ENCODE assay signal across 9 cellular contexts in the genomic region with DNA sequence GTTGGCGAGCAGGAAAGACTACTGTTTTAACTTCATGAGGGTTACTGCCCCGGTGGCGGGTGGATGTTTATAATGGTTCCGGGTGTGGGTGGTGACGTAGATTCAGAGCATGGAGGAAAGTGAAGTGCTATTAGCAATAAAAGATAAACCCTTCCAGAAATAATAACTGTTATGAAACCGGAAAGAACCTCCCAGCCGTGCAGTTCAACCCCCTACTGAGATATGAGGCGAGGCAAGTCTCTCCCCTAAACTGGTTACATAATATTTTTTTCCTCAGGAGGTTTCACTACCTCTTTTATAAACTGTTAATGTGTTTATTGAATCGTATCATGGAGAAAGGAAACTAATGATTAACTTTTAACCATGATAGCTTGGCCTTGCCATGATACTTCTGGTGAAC. TPM values are rescaled to one million over a fixed set of nuclear protein-coding genes. Genes with fewer than 3 reads are reported as not detected.
DNase-seq lines count a peak whose midpoint lies in the region; ATAC-seq and TF ChIP-seq lines count a peak whose summit lies in the region.
"Had no signal": no experiment of that assay in that cellular context is flagged by ENCODE, and none has a peak within 500 bp of the region (broad histone marks: within the 10 kb centered on the region; RNA-seq: fewer than 3 reads in every experiment).

No MANE protein-coding gene starts in this region.

- H3K27me3 Mint-ChIP-seq in activated CD4-positive, alpha-beta memory T cell treated with anti-CD3 and anti-CD28 coated beads, Interleukin-2, amount 10 ng/mL, durations not matched to agents 7 days and 5 days = peaks cover 1% of the 10 kb centered on the region
- no peaks in the 10 kb centered on the region for H3K27me3 Mint-ChIP-seq in chondrocyte (ENCODE audit: low read depth)

- POLR2A ChIA-PET in activated CD4-positive, alpha-beta memory T cell treated with anti-CD3 and anti-CD28 coated beads, Interleukin-2, amount 10 ng/mL, durations not matched to agents 7 days and 5 days (lab: Charles Lee) = no interaction called here

- peak; percentile 79 for ATAC-seq in GM19463 (IDR thresholded peaks at IDR 0.05; ENCODE audit: unreplicated experiment)
- ATAC-seq in HG03442 (IDR thresholded peaks at IDR 0.05; ENCODE audit: unreplicated experiment) = peak; percentile 83
- no peak for ATAC-seq in gastrocnemius medialis

- H3K4me3 Mint-ChIP-seq in activated CD4-positive, alpha-beta memory T cell treated with anti-CD3 and anti-CD28 coated beads, Interleukin-2, amount 10 ng/mL, durations not matched to agents 7 days and 5 days = no peak overlapping the region
- H3K4me3 Mint-ChIP-seq in chondrocyte (ENCODE audit: unreplicated experiment) = no peak overlapping the region

- TF ChIP-seq CTCF in epithelial cell of proximal tubule (conservative IDR thresholded peaks at IDR 0.05; ENCODE audit: low read depth, low read length) = no peak
- TF ChIP-seq CTCF in chondrocyte (IDR thresholded peaks at IDR 0.05) = no peak
- TF ChIP-seq CTCF in gastrocnemius medialis (IDR thresholded peaks at IDR 0.05 in 4 of 5, conservative IDR thresholded peaks at IDR 0.05 in 1 of 5) = no peak

- peaks cover 13% of the 10 kb centered on the region for H3K9me3 Mint-ChIP-seq in activated CD4-positive, alpha-beta memory T cell treated with anti-CD3 and anti-CD28 coated beads, Interleukin-2, amount 10 ng/mL, durations not matched to agents 7 days and 5 days
- peaks cover 5% of the 10 kb centered on the region for H3K9me3 Mint-ChIP-seq in chondrocyte (ENCODE audit: low read depth)

- H3K27ac ChIP-seq in gastrocnemius medialis = peak overlapping the region in 1 of 4 donors; percentile 29
- H3K27ac ChIP-seq: SJSA1 had no signal

- DNase-seq in ACHN (peak; percentile 8), epithelial cell of proximal tubule (ENCODE audit: low read depth) (peak; percentile 23), chondrocyte (ENCODE audit: low spot score) (no peak), gastrocnemius medialis (no peak), NCI-H128 (lab: John Stamatoyannopoulos, UW; ENCODE audit: unreplicated experiment) (no peak)
- no peak for DNase-seq in activated CD4-positive, alpha-beta memory T cell treated with anti-CD3 and anti-CD28 coated beads, Interleukin-2, amount 10 ng/mL, durations not matched to agents 7 days and 5 days

- peaks cover 11% of the 10 kb centered on the region for H3K36me3 Mint-ChIP-seq in activated CD4-positive, alpha-beta memory T cell treated with anti-CD3 and anti-CD28 coated beads, Interleukin-2, amount 10 ng/mL, durations not matched to agents 7 days and 5 days (ENCODE audit: low read depth)
- peaks cover 3% of the 10 kb centered on the region for H3K36me3 Mint-ChIP-seq in chondrocyte (ENCODE audit: low read depth)

- no peaks in the 10 kb centered on the region for H3K36me3 ChIP-seq in gastrocnemius medialis
- H3K36me3 ChIP-seq: SJSA1 had no signal

- intact Hi-C loops in gastrocnemius medialis (cut with DNase I; ENCODE audit: low total_unique reads) = no loop called here

- TF ChIP-seq POLR2A in gastrocnemius medialis (IDR thresholded peaks at IDR 0.05) = no peak

- H3K27ac Mint-ChIP-seq in activated CD4-positive, alpha-beta memory T cell treated with anti-CD3 and anti-CD28 coated beads, Interleukin-2, amount 10 ng/mL, durations not matched to agents 7 days and 5 days = no peak overlapping the region
- no peak overlapping the region for H3K27ac Mint-ChIP-seq in chondrocyte (ENCODE audit: unreplicated experiment)

- H3K4me3 ChIP-seq in epithelial cell of proximal tubule (ENCODE audit: low read depth, low read length) (no peak overlapping the region), gastrocnemius medialis (no peak overlapping the region)
- H3K4me3 ChIP-seq: SJSA1 had no signal

- peaks cover 0 to 7% of the 10 kb centered on the region in 2 donors for H3K4me1 ChIP-seq in gastrocnemius medialis
- H3K4me1 ChIP-seq: SJSA1 had no signal

- H3K27me3 ChIP-seq in gastrocnemius medialis = no peaks in the 10 kb centered on the region
- H3K27me3 ChIP-seq: SJSA1 had no signal

- CTCF ChIA-PET in activated CD4-positive, alpha-beta memory T cell treated with anti-CD3 and anti-CD28 coated beads, Interleukin-2, amount 10 ng/mL, durations not matched to agents 7 days and 5 days (lab: Charles Lee) = interaction anchor here (0.6 kb wide), 1 partner anchor 55 kb away, joined by 3 read pairs; no protein-coding TSS in a partner anchor

- no peaks in the 10 kb centered on the region for H3K9me3 ChIP-seq in gastrocnemius medialis
- H3K9me3 ChIP-seq: SJSA1 had no signal

- in situ Hi-C loops in ACHN (cut with HindIII; ENCODE audit: low pct_ligation_motif_present, low pct_unique_long_range_greater_than_20kb, low sequenced_read_pairs) = no loop called here
- in situ Hi-C loops in gastrocnemius medialis (cut with MboI; ENCODE audit: low sequenced_read_pairs in 4 of 4) = no loop called here

- peaks cover 18% of the 10 kb centered on the region for H3K4me1 Mint-ChIP-seq in activated CD4-positive, alpha-beta memory T cell treated with anti-CD3 and anti-CD28 coated beads, Interleukin-2, amount 10 ng/mL, durations not matched to agents 7 days and 5 days
- peaks cover 3% of the 10 kb centered on the region for H3K4me1 Mint-ChIP-seq in chondrocyte (ENCODE audit: low read depth)

RNA-seq across cellular contexts. Expression of gene STIM2, which starts 33.9 kb away (rescaled TPM):
- total RNA-seq in epithelial cell of proximal tubule = 7.0 and 15.8 TPM in 2 replicates
- total RNA-seq in activated CD4-positive, alpha-beta memory T cell treated with anti-CD3 and anti-CD28 coated beads, Interleukin-2, amount 10 ng/mL, durations not matched to agents 7 days and 5 days = 10 to 100 TPM; 53.3 to 58.7 TPM
- total RNA-seq in chondrocyte = 10.8 to 20.8 TPM (median 13.5 TPM) in 3 replicates
- total RNA-seq in gastrocnemius medialis = 1 to 10 TPM; 3.9 to 7.6 (median 4.9) TPM

Comparison
In these comparisons a context has a peak if more than half of its experiments do, and no peak if none do; other contexts are left out.
1. DNase-seq: peak in ACHN (single experiment) and epithelial cell of proximal tubule (single experiment); none in activated CD4-positive, alpha-beta memory T cell treated with anti-CD3 and anti-CD28 coated beads, Interleukin-2, amount 10 ng/mL, durations not matched to agents 7 days and 5 days (single experiment), chondrocyte (single experiment), gastrocnemius medialis (0 of 2) and NCI-H128 (single experiment).
2. ATAC-seq: peak in GM19463 (single experiment) and HG03442 (single experiment); none in gastrocnemius medialis (0 of 2).